Comparison of ENCODE assay signal across 1 cellular context in genomic region chr5:143002459-143003327, GRCh38.
TF ChIP-seq lines count a peak whose summit lies in the region.

No MANE protein-coding gene starts in this region.

TF ChIP-seq in GM12878, 131 proteins besides CTCF, POLR2A, EP300 and RAD21 (continued from another document and continues in another):
- TF ChIP-seq BCLAF1 (IDR thresholded peaks at IDR 0.05) (no peak), BHLHE40 (IDR thresholded peaks at IDR 0.05; ENCODE audit: borderline replicate concordance in 1 of 2, low read depth in 2 of 2, low read length in 1 of 2) (peak; percentile 39 to 58; a peak in 2 of 4 replicates), STAT1 (conservative IDR thresholded peaks at IDR 0.05) (no peak), E2F8 (IDR thresholded peaks at IDR 0.05; ENCODE audit: low read depth, partially characterized antibody) (no peak), E4F1 (IDR thresholded peaks at IDR 0.05; ENCODE audit: borderline replicate concordance, partially characterized antibody) (peak; percentile 35), ZBED1 (IDR thresholded peaks at IDR 0.05; ENCODE audit: borderline replicate concordance) (peak; percentile 48; the same call in 1 of the 2 replicates), CEBPZ (IDR thresholded peaks at IDR 0.05; ENCODE audit: low read depth, low read length) (no peak), YBX1 (IDR thresholded peaks at IDR 0.05) (no peak), ASH2L (IDR thresholded peaks at IDR 0.05; ENCODE audit: borderline replicate concordance, low read depth) (no peak), SMARCA5 (IDR thresholded peaks at IDR 0.05) (0 out of 2 replicates have a peak, but pooled peaks have one; percentile 39), FOXK2 (IDR thresholded peaks at IDR 0.05) (no peak), MEF2A (IDR thresholded peaks at IDR 0.05; ENCODE audit: insufficient read depth, low read depth, low read length) (peak; percentile 44; the same call in 1 of the 2 replicates), ELK1 (IDR thresholded peaks at IDR 0.05; ENCODE audit: low read depth, low read length) (no peak), CREB1 (IDR thresholded peaks at IDR 0.05; ENCODE audit: low read depth) (peak; percentile 77), NFIC (IDR thresholded peaks at IDR 0.05; ENCODE audit: low read depth, low read length) (peak; percentile 40; the same call in 1 of the 2 replicates), ZNF207 (IDR thresholded peaks at IDR 0.05; ENCODE audit: borderline replicate concordance) (no peak), CBFB (IDR thresholded peaks at IDR 0.05; ENCODE audit: low read depth) (0 out of 2 replicates have a peak, but pooled peaks have one; percentile 15), USF1 (IDR thresholded peaks at IDR 0.05; ENCODE audit: borderline replicate concordance, extremely low read length, insufficient read depth, low read depth, low read length) (no peak), WRNIP1 (IDR thresholded peaks at IDR 0.05; ENCODE audit: borderline replicate concordance, low read depth, low read length) (0 out of 2 replicates have a peak, but pooled peaks have one; percentile 34), SPI1 (IDR thresholded peaks at IDR 0.05; ENCODE audit: borderline replicate concordance, insufficient read depth, low read depth, low read length) (peak; percentile 76; the same call in 1 of the 2 replicates), TBL1XR1 (IDR thresholded peaks at IDR 0.05; ENCODE audit: low read depth, low read length) (no peak), TCF12 (IDR thresholded peaks at IDR 0.05; ENCODE audit: low read depth, low read length) (peak; percentile 69), SMAD1 (IDR thresholded peaks at IDR 0.05; ENCODE audit: low read depth, partially characterized antibody) (peak; percentile 24), IRF3 (IDR thresholded peaks at IDR 0.05) (no peak), CHD4 (IDR thresholded peaks at IDR 0.05) (no peak), POLR2AphosphoS2 (IDR thresholded peaks at IDR 0.05; ENCODE audit: low read depth, low read length) (no peak), MXI1 (IDR thresholded peaks at IDR 0.05; ENCODE audit: low read depth, low read length) (peak; percentile 70), NBN (IDR thresholded peaks at IDR 0.05) (peak; percentile 40; the same call in 1 of the 2 replicates), GATAD2B (conservative IDR thresholded peaks at IDR 0.05; ENCODE audit: low read depth) (peak; percentile 53; the same call in 1 of the 2 replicates), PKNOX1 (IDR thresholded peaks at IDR 0.05) (peak; percentile 80), SREBF1 (IDR thresholded peaks at IDR 0.05; ENCODE audit: low read length) (no peak), HDGF (IDR thresholded peaks at IDR 0.05) (no peak), ZBTB33 (IDR thresholded peaks at IDR 0.05) (no peak), YY1 (IDR thresholded peaks at IDR 0.05; ENCODE audit: low read depth, low read length) (peak; percentile 70), RELB (IDR thresholded peaks at IDR 0.05; ENCODE audit: low read depth) (peak; percentile 76), RB1 (IDR thresholded peaks at IDR 0.05; ENCODE audit: borderline replicate concordance) (no peak), IKZF1 (conservative IDR thresholded peaks at IDR 0.05) (peak; percentile 66), SP1 (IDR thresholded peaks at IDR 0.05; ENCODE audit: low read depth, low read length) (peak; percentile 70), ZNF24 (IDR thresholded peaks at IDR 0.05) (peak; percentile 29; the same call in 1 of the 2 replicates)
